In the genomic region with DNA sequence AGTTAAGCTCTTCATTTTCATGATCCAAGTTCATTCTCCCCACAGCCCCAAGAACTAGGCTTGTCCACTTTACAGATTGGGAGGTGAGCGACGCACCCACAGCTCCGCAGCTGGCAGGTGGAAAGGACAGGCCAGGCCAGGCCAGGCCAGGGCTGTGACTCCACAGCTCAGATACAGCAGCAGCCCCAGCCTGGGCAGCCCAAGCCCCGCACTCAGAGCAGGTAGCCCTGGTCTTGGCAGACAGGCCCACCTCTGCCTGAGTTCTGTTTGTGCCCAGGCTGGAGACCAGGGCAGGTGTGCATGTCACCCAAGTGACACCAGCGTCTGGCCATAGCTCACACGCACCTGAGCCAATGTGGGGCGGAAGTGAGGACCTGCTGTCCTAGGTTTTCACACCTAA, we compare ENCODE assay signal across 16 cellular contexts.
DNase-seq lines count a peak whose midpoint lies in the region; ATAC-seq, FAIRE-seq and TF ChIP-seq lines count a peak whose summit lies in the region.
"Had no signal": no experiment of that assay in that cellular context is flagged by ENCODE, and none has a peak within 500 bp of the region (broad histone marks: within the 10 kb centered on the region; RNA-seq: fewer than 3 reads in every experiment).

No MANE protein-coding gene starts in this region.

- no peak overlapping the region for H3K4me2 ChIP-seq in HepG2 (ENCODE audit: low read depth, low read length)

- H3K4me1 ChIP-seq in HepG2 (ENCODE audit: insufficient read depth, low read length) = peaks cover 35% of the 10 kb centered on the region
- peaks cover 0 to 6% (median 0%) of the 10 kb centered on the region in 4 donors for H3K4me1 ChIP-seq in right lobe of liver
- H3K4me1 ChIP-seq in BE2C = no peaks in the 10 kb centered on the region

- no peaks in the 10 kb centered on the region for H3K27me3 ChIP-seq in HepG2 (ENCODE audit: control insufficient read depth in 1 of 2, insufficient read depth in 2 of 2, low read length in 2 of 2)
- H3K27me3 ChIP-seq in right lobe of liver = no peaks in the 10 kb centered on the region
- no peaks in the 10 kb centered on the region for H3K27me3 ChIP-seq in BE2C
- H3K27me3 ChIP-seq: Peyer's patch had no signal

- intact Hi-C loops in HepG2 (cut with micrococcal nuclease; ENCODE audit: unreplicated experiment) (no loop called here), right lobe of liver (cut with DNase I) (loop anchor here (5.0 to 10.0 kb wide), 3 partner anchors 146 to 304 kb away; no protein-coding TSS in a partner anchor), sciatic nerve (cut with DNase I) (loop anchor here (10.0 kb wide), 1 partner anchor 194 kb away; no protein-coding TSS in a partner anchor)

- CTCF ChIA-PET in HepG2 (lab: Yijun Ruan, JAX; ENCODE audit: low intra/inter-chr PET ratio, low total read pairs) = no interaction called here

- TF ChIP-seq EP300 in HepG2 (IDR thresholded peaks at IDR 0.05; ENCODE audit: low read depth in 2 of 2, low read length in 2 of 2) (no peak), HepG2 (CRISPR knock-in tag; IDR thresholded peaks at IDR 0.05; ENCODE audit: borderline replicate concordance) (no peak)

- no peak for FAIRE-seq in HepG2 (lab: Jason Lieb, UNC)
- FAIRE-seq: GM19239, HTR-8/SVneo had no signal

- TF ChIP-seq RAD21 in HepG2 (CRISPR knock-in tag; IDR thresholded peaks at IDR 0.05) = no peak

- H3K36me3 ChIP-seq in HepG2 (replicated peaks in 1 of 2; ENCODE audit: control insufficient read depth in 1 of 2, insufficient read depth in 2 of 2, low read length in 2 of 2) (peaks cover 0 to 4% of the 10 kb centered on the region in 2 experiments; a peak in 3 of 5 replicates), right lobe of liver (no peaks in the 10 kb centered on the region), BE2C (no peaks in the 10 kb centered on the region)

- DNase-seq in HepG2 (ENCODE audit: low spot score) = no peak
- DNase-seq in right lobe of liver = no peak
- peak; percentile 6 for DNase-seq in iPS-NIHi7 (ENCODE audit: extremely low spot score)
- peak; percentile 40 for DNase-seq in sciatic nerve (ENCODE audit: low spot score)
- no peak for DNase-seq in NCI-H1048 (lab: John Stamatoyannopoulos, UW)
- no peak for DNase-seq in NCI-H1092 (lab: John Stamatoyannopoulos, UW)
- no peak for DNase-seq in BE2C
- DNase-seq: DND-41, GF-D8, NCI-H2107, NCI-H748 treated with DMSO at 0.1 percent for 48 hours, Peyer's patch, SHP77 treated with DMSO at 0.1 percent for 48 hours had no signal

- H2AFZ ChIP-seq in HepG2 (ENCODE audit: low read length) = no peak overlapping the region

- H3K9me3 ChIP-seq in HepG2 (ENCODE audit: low read length) (no peaks in the 10 kb centered on the region), right lobe of liver (no peaks in the 10 kb centered on the region), BE2C (no peaks in the 10 kb centered on the region)
- H3K9me3 ChIP-seq: Peyer's patch had no signal

- no TSS peak for BruUV-seq in HepG2 (replicated peaks; lab: Mats Ljungman, UMichigan)

- no peak for ATAC-seq in HepG2
- no peak for ATAC-seq in right lobe of liver
- no peak for ATAC-seq in sciatic nerve
- ATAC-seq: CD8-positive, alpha-beta T cell had no signal

- in situ Hi-C loops in HepG2 (cut with HindIII; ENCODE audit: extremely low pct_ligation_motif_present, low pct_unique_long_range_greater_than_20kb) = loop anchor here (10.0 kb wide), 1 partner anchor 54 kb away; no protein-coding TSS in a partner anchor

- no peaks in the 10 kb centered on the region for H3K79me2 ChIP-seq in HepG2 (ENCODE audit: insufficient read depth, low read length)

- H3K4me3 ChIP-seq in HepG2 (replicated peaks in 1 of 3; ENCODE audit: insufficient read depth in 1 of 3, low read depth in 2 of 3, low read length in 3 of 3) = no peak overlapping the region
- H3K4me3 ChIP-seq in right lobe of liver = no peak overlapping the region
- no peak overlapping the region for H3K4me3 ChIP-seq in BE2C (ENCODE audit: low read depth, low read length)
- H3K4me3 ChIP-seq: Peyer's patch had no signal

- 100% methylated on average over 2 of the region's 7 CpGs for WGBS in HepG2 (ENCODE audit: low lambda C conversion rate)
- WGBS in right lobe of liver (ENCODE audit: insufficient coverage, low coverage, low lambda C conversion rate, missing lambda C conversion rate) = no CpG with 5 or more reads among the region's 7 CpGs

- H4K20me1 ChIP-seq in HepG2 (ENCODE audit: insufficient read depth, low read length) = no peaks in the 10 kb centered on the region

- POLR2A ChIA-PET in HepG2 (lab: Yijun Ruan, JAX) = interaction anchor here (1.0 kb wide), 1 partner anchor 10 kb away, joined by 3 read pairs; no protein-coding TSS in a partner anchor

- TF ChIP-seq CTCF in HepG2 (CRISPR knock-in tag; IDR thresholded peaks at IDR 0.05) (no peak), right lobe of liver (IDR thresholded peaks at IDR 0.05) (no peak), BE2C (IDR thresholded peaks at IDR 0.05; ENCODE audit: low read depth, low read length) (no peak)

- H3K9ac ChIP-seq in HepG2 (ENCODE audit: insufficient read depth, low read depth, low read length) = no peak overlapping the region

- TF ChIP-seq POLR2A in HepG2 (IDR thresholded peaks at IDR 0.05; ENCODE audit: insufficient read depth in 1 of 2, low read depth in 2 of 2, low read length in 2 of 2) = no peak
- no peak for TF ChIP-seq POLR2A in right lobe of liver (IDR thresholded peaks at IDR 0.05)

- H3K27ac ChIP-seq in HepG2 (ENCODE audit: extremely low read length, insufficient read depth, low read length) = no peak overlapping the region
- no peak overlapping the region for H3K27ac ChIP-seq in right lobe of liver
- H3K27ac ChIP-seq: Peyer's patch had no signal

TF ChIP-seq in HepG2, 621 proteins besides CTCF, POLR2A, EP300 and RAD21:
- TF ChIP-seq, protein P1, sequence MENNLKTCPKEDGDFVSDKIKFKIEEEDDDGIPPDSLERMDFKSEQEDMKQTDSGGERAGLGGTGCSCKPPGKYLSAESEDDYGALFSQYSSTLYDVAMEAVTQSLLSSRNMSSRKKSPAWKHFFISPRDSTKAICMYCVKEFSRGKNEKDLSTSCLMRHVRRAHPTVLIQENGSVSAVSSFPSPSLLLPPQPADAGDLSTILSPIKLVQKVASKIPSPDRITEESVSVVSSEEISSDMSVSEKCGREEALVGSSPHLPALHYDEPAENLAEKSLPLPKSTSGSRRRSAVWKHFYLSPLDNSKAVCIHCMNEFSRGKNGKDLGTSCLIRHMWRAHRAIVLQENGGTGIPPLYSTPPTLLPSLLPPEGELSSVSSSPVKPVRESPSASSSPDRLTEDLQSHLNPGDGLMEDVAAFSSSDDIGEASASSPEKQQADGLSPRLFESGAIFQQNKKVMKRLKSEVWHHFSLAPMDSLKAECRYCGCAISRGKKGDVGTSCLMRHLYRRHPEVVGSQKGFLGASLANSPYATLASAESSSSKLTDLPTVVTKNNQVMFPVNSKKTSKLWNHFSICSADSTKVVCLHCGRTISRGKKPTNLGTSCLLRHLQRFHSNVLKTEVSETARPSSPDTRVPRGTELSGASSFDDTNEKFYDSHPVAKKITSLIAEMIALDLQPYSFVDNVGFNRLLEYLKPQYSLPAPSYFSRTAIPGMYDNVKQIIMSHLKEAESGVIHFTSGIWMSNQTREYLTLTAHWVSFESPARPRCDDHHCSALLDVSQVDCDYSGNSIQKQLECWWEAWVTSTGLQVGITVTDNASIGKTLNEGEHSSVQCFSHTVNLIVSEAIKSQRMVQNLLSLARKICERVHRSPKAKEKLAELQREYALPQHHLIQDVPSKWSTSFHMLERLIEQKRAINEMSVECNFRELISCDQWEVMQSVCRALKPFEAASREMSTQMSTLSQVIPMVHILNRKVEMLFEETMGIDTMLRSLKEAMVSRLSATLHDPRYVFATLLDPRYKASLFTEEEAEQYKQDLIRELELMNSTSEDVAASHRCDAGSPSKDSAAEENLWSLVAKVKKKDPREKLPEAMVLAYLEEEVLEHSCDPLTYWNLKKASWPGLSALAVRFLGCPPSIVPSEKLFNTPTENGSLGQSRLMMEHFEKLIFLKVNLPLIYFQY (CRISPR knock-in tag; IDR thresholded peaks at IDR 0.05; ENCODE audit: borderline replicate concordance) = no peak
- peak; percentile 24; the same call in 1 of the 2 replicates for TF ChIP-seq ZNF768 (CRISPR knock-in tag; IDR thresholded peaks at IDR 0.05)

Comparison
In these comparisons a context has a peak if more than half of its experiments do, and no peak if none do; other contexts are left out.
1. DNase-seq: peak in iPS-NIHi7 (single experiment) and sciatic nerve (single experiment); none in HepG2 (single experiment), right lobe of liver (0 of 3), NCI-H1048 (single experiment), NCI-H1092 (single experiment) and BE2C (single experiment).